In the genomic region with DNA sequence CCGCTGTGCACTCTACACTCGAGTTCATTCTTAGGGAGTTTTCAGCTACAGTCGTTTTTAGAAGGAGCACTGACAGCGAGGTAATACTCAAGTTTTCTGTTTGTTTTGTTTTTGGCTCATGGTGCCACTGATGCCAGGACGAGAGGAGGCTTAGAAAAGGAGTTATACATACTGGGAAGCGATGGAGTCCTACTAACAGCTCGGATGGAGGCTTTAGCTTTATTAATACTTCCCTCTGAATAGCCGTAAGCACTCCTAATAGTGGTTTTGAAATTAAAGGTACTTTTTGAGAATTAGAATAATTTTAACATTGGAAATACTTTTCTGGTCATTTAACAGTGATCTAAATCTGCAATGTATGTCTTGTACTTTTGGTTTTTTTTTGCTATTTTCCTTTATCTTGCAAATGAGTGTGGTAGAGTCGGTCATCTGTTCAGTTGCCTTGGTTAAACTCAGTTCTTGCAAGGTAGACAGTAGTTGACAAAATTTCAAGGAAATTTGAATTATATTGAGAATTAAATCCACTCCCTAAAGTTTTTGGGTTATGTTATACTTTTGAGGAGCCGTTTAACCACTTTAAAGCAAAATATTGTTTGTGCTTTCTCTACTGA, we compare ENCODE assay signal across 8 cellular contexts. TPM values are rescaled to one million over a fixed set of nuclear protein-coding genes. Genes with fewer than 3 reads are reported as not detected.
DNase-seq lines count a peak whose midpoint lies in the region; ATAC-seq and TF ChIP-seq lines count a peak whose summit lies in the region.

No MANE protein-coding gene starts in this region.

- WGBS in HUES64 = 5% methylated on average over 6 of the region's 10 CpGs

- peak overlapping the region; percentile 91 for H3K27ac ChIP-seq in ACC112 (ENCODE audit: low read depth, low read length)
- peak overlapping the region; percentile 98 for H3K27ac ChIP-seq in HUES64 (ENCODE audit: low read depth, low read length)
- H3K27ac ChIP-seq in mucosa of rectum (ENCODE audit: low read depth in 2 of 2, low read length in 2 of 2) = peak overlapping the region; percentile 96 to 97

- no peaks in the 10 kb centered on the region for H3K27me3 ChIP-seq in ACC112 (ENCODE audit: insufficient read depth, low read length)
- no peaks in the 10 kb centered on the region for H3K27me3 ChIP-seq in HUES64 (ENCODE audit: insufficient read depth, low read length)
- H3K27me3 ChIP-seq in mucosa of rectum (ENCODE audit: control insufficient read depth in 2 of 2, insufficient read depth in 2 of 2, low read length in 2 of 2) = no peaks in the 10 kb centered on the region

- H3K4me1 Mint-ChIP-seq in chondrocyte (ENCODE audit: low read depth) = peaks cover 45% of the 10 kb centered on the region

- H3K27me3 Mint-ChIP-seq in chondrocyte (ENCODE audit: low read depth) = no peaks in the 10 kb centered on the region

- H3K4me3 Mint-ChIP-seq in chondrocyte (ENCODE audit: unreplicated experiment) = peak overlapping the region; percentile 99

- no peak for ATAC-seq in GM21367 (IDR thresholded peaks at IDR 0.05; ENCODE audit: unreplicated experiment)
- no peak for ATAC-seq in GM18520 (IDR thresholded peaks at IDR 0.05; ENCODE audit: unreplicated experiment)

- TF ChIP-seq CTCF in chondrocyte (IDR thresholded peaks at IDR 0.05) = no peak

- H3K4me1 ChIP-seq in ACC112 (ENCODE audit: control insufficient read depth, insufficient read depth, low read length, unreplicated experiment) = peaks cover 23% of the 10 kb centered on the region
- peaks cover 43% of the 10 kb centered on the region for H3K4me1 ChIP-seq in HUES64 (ENCODE audit: insufficient read depth, low read length)
- peaks cover 10 to 12% of the 10 kb centered on the region in 2 donors for H3K4me1 ChIP-seq in mucosa of rectum (ENCODE audit: control insufficient read depth in 2 of 2, insufficient read depth in 2 of 2, low read length in 2 of 2)

- H3K4me3 ChIP-seq in ACC112 (ENCODE audit: low read depth, low read length) (peak overlapping the region; percentile 74), HUES64 (ENCODE audit: low read length) (peak overlapping the region; percentile 85), mucosa of rectum (ENCODE audit: low read length in 2 of 2) (peak overlapping the region; percentile 86 to 91)

- H3K9ac ChIP-seq in HUES64 (ENCODE audit: low read depth, low read length) (peak overlapping the region; percentile 65), mucosa of rectum (ENCODE audit: low read depth in 1 of 2, low read length in 2 of 2) (peak overlapping the region; percentile 74 to 94)

- H3K9me3 ChIP-seq in HUES64 (ENCODE audit: insufficient read depth, low read depth, low read length) = no peaks in the 10 kb centered on the region
- H3K9me3 ChIP-seq in mucosa of rectum (ENCODE audit: control insufficient read depth in 2 of 2, low read length in 2 of 2) = no peaks in the 10 kb centered on the region

- DNase-seq in chondrocyte (ENCODE audit: low spot score) (no peak), kidney tubule cell (ENCODE audit: low spot score) (no peak), SW480 (ENCODE audit: low spot score) (no peak)

- H3K79me2 ChIP-seq in ACC112 (ENCODE audit: control insufficient read depth, insufficient read depth, low read length, unreplicated experiment) = peaks cover 46% of the 10 kb centered on the region

- peaks cover 2% of the 10 kb centered on the region for H3K36me3 Mint-ChIP-seq in chondrocyte (ENCODE audit: low read depth)

- H3K9me3 Mint-ChIP-seq in chondrocyte (ENCODE audit: low read depth) = no peaks in the 10 kb centered on the region

- H3K36me3 ChIP-seq in ACC112 (ENCODE audit: insufficient read depth, low read length) (no peaks in the 10 kb centered on the region), HUES64 (ENCODE audit: insufficient read depth, low read length) (no peaks in the 10 kb centered on the region), mucosa of rectum (ENCODE audit: control insufficient read depth in 2 of 2, insufficient read depth in 2 of 2, low read length in 2 of 2) (peaks cover 0 to 4% of the 10 kb centered on the region in 2 donors)

- H3K27ac Mint-ChIP-seq in chondrocyte (ENCODE audit: unreplicated experiment) = peak overlapping the region; percentile 100

- H2AFZ ChIP-seq in ACC112 (ENCODE audit: low read length, unreplicated experiment) = no peak overlapping the region

RNA-seq across cellular contexts. Expression of a gene that starts 1.4 kb away (rescaled TPM):
- polyA plus RNA-seq in HUES64 (2013, experiment 1 of 2) = 20.7 TPM
- 22.4 TPM for polyA plus RNA-seq in HUES64 (2013, experiment 2 of 2)
- 49.0 to 51.7 TPM (median 49.4 TPM) in 3 replicates for total RNA-seq in chondrocyte
